30 cellular contexts compared by ENCODE assay signal in the genomic region with DNA sequence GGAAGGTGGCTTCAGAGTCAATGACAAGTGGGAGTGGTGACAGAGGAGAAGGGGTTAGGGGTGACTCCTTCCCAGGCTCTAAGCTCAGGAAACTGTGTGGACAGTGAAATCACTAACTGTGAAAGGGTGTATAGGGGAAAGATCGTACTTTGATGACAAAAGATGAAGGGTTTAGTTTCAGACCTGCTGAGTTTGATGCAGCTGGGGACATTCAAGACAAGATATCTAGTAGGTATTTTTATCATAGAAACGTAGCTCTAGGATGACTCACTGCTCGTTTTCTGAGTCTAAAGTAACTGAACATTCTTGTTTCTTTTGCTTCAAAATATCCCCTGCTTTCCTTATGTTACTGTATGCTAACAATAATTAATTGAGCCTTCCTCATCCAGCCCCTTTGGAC.
"Had no signal": no experiment of that assay in that cellular context is flagged by ENCODE, and none has a peak within 500 bp of the region (broad histone marks: within the 10 kb centered on the region; RNA-seq: fewer than 3 reads in every experiment).

No MANE protein-coding gene starts in this region.

- DNase-seq: naive thymus-derived CD8-positive, alpha-beta T cell; nephron progenitor cell; occipital lobe; ovary; posterior cingulate gyrus; psoas muscle; right cardiac atrium; right lobe of liver; sigmoid colon; small intestine; stimulated activated CD4-positive, alpha-beta T cell treated with anti-CD3 and anti-CD28 coated beads, Interleukin-15, amount 100 ng/mL, for 24 hours; stimulated activated CD4-positive, alpha-beta T cell treated with anti-CD3 and anti-CD28 coated beads, Interleukin-2, amount 100 ng/mL, for 24 hours; stimulated activated CD4-positive, alpha-beta T cell treated with anti-CD3 and anti-CD28 coated beads, Interleukin-2, amount 100 ng/mL, for 48 hours; stimulated activated CD4-positive, alpha-beta T cell treated with anti-CD3 and anti-CD28 coated beads, Interleukin-4, amount 100 ng/mL, for 24 hours; stimulated activated naive B cell treated with anti-CD40 and anti-IgM and Interleukin-4, amounts not matched to agents 10 μg/mL and 1 μg/mL and 100 μg/mL, for 72 hours; stimulated activated naive CD4-positive, alpha-beta T cell treated with Interleukin-2 at 50 U/mL for 16 hours; stomach; testis; tibial artery; transverse colon; upper lobe of right lung; uterus had no signal

- H3K4me3 Mint-ChIP-seq: naive thymus-derived CD8-positive, alpha-beta T cell; natural killer cell treated with Interleukin-12 subunit alpha and Interleukin-12 subunit beta and Interleukin-15 and Interleukin-18, amount 100 ng/mL, for 72 hours; nephron progenitor cell; neural progenitor cell; stimulated activated effector memory CD8-positive, alpha-beta T cell treated with anti-CD3 and anti-CD28 coated beads, Interleukin-12 subunit alpha, Interleukin-12 subunit beta, amount 100 ng/mL, for 72 hours; stimulated activated naive B cell treated with anti-CD40 and anti-IgM and Interleukin-4, amounts not matched to agents 10 μg/mL and 1 μg/mL and 100 μg/mL, for 72 hours; stimulated activated naive CD8-positive, alpha-beta T cell treated with anti-CD3 and anti-CD28 coated beads, Interleukin-15, Interleukin-2, amounts not matched to agents 100 ng/mL and 50 ng/mL, for 24 hours; type B pancreatic cell had no signal

- H3K36me3 Mint-ChIP-seq: natural killer cell treated with Interleukin-12 subunit alpha and Interleukin-12 subunit beta and Interleukin-15 and Interleukin-18, amount 100 ng/mL, for 72 hours; neural progenitor cell; stimulated activated effector memory CD8-positive, alpha-beta T cell treated with anti-CD3 and anti-CD28 coated beads, Interleukin-12 subunit alpha, Interleukin-12 subunit beta, amount 100 ng/mL, for 72 hours; stimulated activated naive B cell treated with anti-CD40 and anti-IgM and Interleukin-4, amounts not matched to agents 10 μg/mL and 1 μg/mL and 100 μg/mL, for 72 hours; type B pancreatic cell had no signal

- ATAC-seq: naive thymus-derived CD8-positive, alpha-beta T cell; natural killer cell treated with Interleukin-12 subunit alpha and Interleukin-12 subunit beta and Interleukin-15 and Interleukin-18, amount 100 ng/mL, for 72 hours; psoas muscle; right cardiac atrium; right lobe of liver; stimulated activated effector memory CD8-positive, alpha-beta T cell treated with anti-CD3 and anti-CD28 coated beads, Interleukin-12 subunit alpha, Interleukin-12 subunit beta, amount 100 ng/mL, for 72 hours; stimulated activated naive B cell treated with anti-CD40 and anti-IgM and Interleukin-4, amounts not matched to agents 10 μg/mL and 1 μg/mL and 100 μg/mL, for 72 hours; upper lobe of right lung had no signal

- H3K27ac Mint-ChIP-seq: naive thymus-derived CD8-positive, alpha-beta T cell; natural killer cell treated with Interleukin-12 subunit alpha and Interleukin-12 subunit beta and Interleukin-15 and Interleukin-18, amount 100 ng/mL, for 72 hours; nephron progenitor cell; neural progenitor cell; progenitor cell of endocrine pancreas; stimulated activated effector memory CD8-positive, alpha-beta T cell treated with anti-CD3 and anti-CD28 coated beads, Interleukin-12 subunit alpha, Interleukin-12 subunit beta, amount 100 ng/mL, for 72 hours; stimulated activated naive B cell treated with anti-CD40 and anti-IgM and Interleukin-4, amounts not matched to agents 10 μg/mL and 1 μg/mL and 100 μg/mL, for 72 hours; stimulated activated naive CD8-positive, alpha-beta T cell treated with anti-CD3 and anti-CD28 coated beads, Interleukin-15, Interleukin-2, amounts not matched to agents 100 ng/mL and 50 ng/mL, for 24 hours; type B pancreatic cell had no signal

- H3K79me2 ChIP-seq: parathyroid adenoma had no signal

- H3K4me2 ChIP-seq: neural progenitor cell had no signal

- H3K4me1 Mint-ChIP-seq: nephron progenitor cell; neural progenitor cell; stimulated activated effector memory CD8-positive, alpha-beta T cell treated with anti-CD3 and anti-CD28 coated beads, Interleukin-12 subunit alpha, Interleukin-12 subunit beta, amount 100 ng/mL, for 72 hours; stimulated activated naive B cell treated with anti-CD40 and anti-IgM and Interleukin-4, amounts not matched to agents 10 μg/mL and 1 μg/mL and 100 μg/mL, for 72 hours had no signal

- H3K9ac ChIP-seq: neural progenitor cell, parathyroid adenoma had no signal

- H3K4me3 ChIP-seq: neural progenitor cell, ovary, psoas muscle, right lobe of liver, sigmoid colon, stomach, suprapubic skin, testis, tibial artery, transverse colon, upper lobe of right lung, uterus had no signal

- H3K27me3 Mint-ChIP-seq: natural killer cell treated with Interleukin-12 subunit alpha and Interleukin-12 subunit beta and Interleukin-15 and Interleukin-18, amount 100 ng/mL, for 72 hours; progenitor cell of endocrine pancreas; stimulated activated naive B cell treated with anti-CD40 and anti-IgM and Interleukin-4, amounts not matched to agents 10 μg/mL and 1 μg/mL and 100 μg/mL, for 72 hours; stimulated activated naive CD8-positive, alpha-beta T cell treated with anti-CD3 and anti-CD28 coated beads, Interleukin-15, Interleukin-2, amounts not matched to agents 100 ng/mL and 50 ng/mL, for 24 hours; type B pancreatic cell had no signal

- H3K27ac ChIP-seq: neural progenitor cell, ovary, parathyroid adenoma, psoas muscle, right lobe of liver, sigmoid colon, stomach, suprapubic skin, testis, tibial artery, transverse colon, upper lobe of right lung had no signal

- H3K36me3 ChIP-seq: neural progenitor cell, ovary, right lobe of liver, sigmoid colon, stomach, suprapubic skin, tibial artery, transverse colon, upper lobe of right lung, uterus had no signal

- H2AFZ ChIP-seq: neural progenitor cell, parathyroid adenoma had no signal

- H3K27me3 ChIP-seq: neural progenitor cell, ovary, right lobe of liver, sigmoid colon, stomach, suprapubic skin, testis, tibial artery, transverse colon, upper lobe of right lung, uterus had no signal

- H3K9me3 ChIP-seq: psoas muscle, right lobe of liver, sigmoid colon, suprapubic skin, testis, tibial artery, transverse colon, upper lobe of right lung, uterus had no signal

- H3K4me1 ChIP-seq: parathyroid adenoma, psoas muscle, right lobe of liver, stomach, suprapubic skin, testis, tibial artery, transverse colon, upper lobe of right lung, uterus had no signal
